14 cellular contexts compared by ENCODE assay signal in the genomic region with DNA sequence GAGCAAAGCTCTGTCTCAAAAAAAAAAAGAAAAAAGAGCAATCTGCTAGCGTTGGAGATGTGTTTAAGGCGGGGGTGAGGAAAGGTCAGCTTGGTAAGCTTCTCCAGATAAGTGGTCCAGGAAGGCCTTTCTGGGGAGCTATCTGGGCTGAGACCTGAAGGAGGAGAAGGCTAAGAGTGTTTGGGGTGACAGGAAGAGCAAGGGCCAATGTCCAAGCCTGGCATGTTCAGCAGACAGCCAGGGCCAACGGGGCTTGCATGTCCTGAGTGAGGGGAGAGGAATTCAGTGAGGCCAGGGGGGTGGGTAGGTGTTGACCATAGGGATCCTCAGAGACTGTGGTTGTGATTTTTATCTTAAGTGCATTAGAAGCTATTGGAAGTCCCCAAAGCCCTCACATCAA.
"Had no signal": no experiment of that assay in that cellular context is flagged by ENCODE, and none has a peak within 500 bp of the region (broad histone marks: within the 10 kb centered on the region; RNA-seq: fewer than 3 reads in every experiment).

No MANE protein-coding gene starts in this region.

- H3K4me3 ChIP-seq: ascending aorta, breast epithelium, heart left ventricle, sigmoid colon, SJCRH30, spleen had no signal

- H3K27me3 ChIP-seq: ascending aorta, breast epithelium, heart left ventricle, sigmoid colon, SJCRH30, spleen had no signal

- H3K27ac ChIP-seq: ascending aorta, breast epithelium, heart left ventricle, sigmoid colon, SJCRH30, spleen had no signal

- H3K4me1 ChIP-seq: ascending aorta, breast epithelium, heart left ventricle, spleen had no signal

- H3K9me3 Mint-ChIP-seq: immature natural killer cell, nephron had no signal

- H3K36me3 ChIP-seq: breast epithelium, SJCRH30 had no signal

- H3K4me3 Mint-ChIP-seq: immature natural killer cell, nephron had no signal

- H3K9me3 ChIP-seq: ascending aorta, breast epithelium, heart left ventricle, sigmoid colon, SJCRH30, spleen had no signal

- DNase-seq: activated CD4-positive, CD25-positive, alpha-beta regulatory T cell treated with anti-CD3 and anti-CD28 coated beads, Interleukin-2, amount 50 U/mL, for 72 hours; activated CD8-positive, alpha-beta memory T cell treated with anti-CD3 and anti-CD28 coated beads for 24 hours; activated effector memory CD4-positive, alpha-beta T cell treated with Interleukin-2 at 50 U/mL for 16 hours; dermis blood vessel endothelial cell; heart left ventricle; immature natural killer cell; mesendoderm; sigmoid colon; SJCRH30; spleen; T-helper 9 cell had no signal

- H3K4me1 Mint-ChIP-seq: immature natural killer cell had no signal
